8 cellular contexts compared by ENCODE assay signal in the genomic region with DNA sequence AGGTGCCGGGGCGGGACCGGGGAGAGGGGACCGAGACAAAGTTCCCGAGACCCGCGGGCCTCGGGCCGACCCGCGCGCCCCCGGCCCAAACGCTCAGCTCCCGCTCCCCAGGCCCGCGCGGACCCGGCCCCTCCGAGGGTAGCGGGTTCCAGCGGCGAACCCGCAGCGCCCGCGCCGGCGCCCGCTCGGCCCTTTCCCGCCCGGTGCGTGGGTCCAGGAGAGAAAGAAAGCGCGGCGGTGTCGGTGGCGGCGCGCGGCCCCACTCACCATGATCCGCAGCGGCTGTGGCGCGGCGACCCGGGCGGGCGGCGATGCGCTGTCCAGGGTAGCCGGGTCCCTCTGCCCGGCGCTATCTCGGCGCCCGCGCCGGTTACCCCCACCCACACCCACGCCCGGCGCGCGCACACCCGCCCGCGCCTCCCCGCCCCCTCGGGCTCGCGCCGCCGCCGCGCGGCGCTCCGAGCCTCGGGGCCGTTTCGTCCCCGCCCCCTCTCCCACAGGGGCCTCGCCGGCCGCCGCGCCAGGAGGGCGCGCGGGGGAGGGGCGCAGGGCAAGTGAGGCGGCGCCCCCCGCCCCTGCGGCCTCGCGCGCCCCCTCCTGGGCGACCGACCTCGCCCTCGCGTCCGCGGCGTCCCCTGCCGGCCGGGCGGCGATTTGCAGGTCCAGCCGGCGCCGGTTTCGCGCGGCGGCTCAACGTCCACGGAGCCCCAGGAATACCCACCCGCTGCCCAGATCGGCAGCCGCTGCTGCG. TPM values are rescaled to one million over a fixed set of nuclear protein-coding genes. Genes with fewer than 3 reads are reported as not detected.
A peak's percentile ranks its signal among the peaks of the same experiment; 100 is the strongest.
DNase-seq lines count a peak whose midpoint lies in the region; ATAC-seq, FAIRE-seq and TF ChIP-seq lines count a peak whose summit lies in the region.

A gene with protein sequence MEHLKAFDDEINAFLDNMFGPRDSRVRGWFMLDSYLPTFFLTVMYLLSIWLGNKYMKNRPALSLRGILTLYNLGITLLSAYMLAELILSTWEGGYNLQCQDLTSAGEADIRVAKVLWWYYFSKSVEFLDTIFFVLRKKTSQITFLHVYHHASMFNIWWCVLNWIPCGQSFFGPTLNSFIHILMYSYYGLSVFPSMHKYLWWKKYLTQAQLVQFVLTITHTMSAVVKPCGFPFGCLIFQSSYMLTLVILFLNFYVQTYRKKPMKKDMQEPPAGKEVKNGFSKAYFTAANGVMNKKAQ (minus strand): TSS at position 345 of the 751 bp plus-strand sequence. CDS start 75 bp downstream, at position 270.

- TF ChIP-seq CTCF in PC-3 (conservative IDR thresholded peaks at IDR 0.05; ENCODE audit: low read depth, low read length) (peak; percentile 71), breast epithelium (IDR thresholded peaks at IDR 0.05) (peak in 1 of 3 donors; percentile 70), kidney (IDR thresholded peaks at IDR 0.05; ENCODE audit: borderline replicate concordance, extremely low read depth, insufficient read depth) (peak; percentile 73)

- CTCF ChIA-PET in PC-3 (lab: Charles Lee), result interaction anchor here (0.6 kb wide), 1 partner anchor 568 kb away, joined by 3 read pairs; no protein-coding TSS in a partner anchor

- no peak for FAIRE-seq in kidney (lab: Jason Lieb, UNC)

- H3K4me3 ChIP-seq in PC-3 (ENCODE audit: low read length) (peak within 1 kb of the TSS; percentile 63), breast epithelium (peak within 1 kb of the TSS; percentile 51 to 78 (median 58)), kidney (ENCODE audit: low read length in 2 of 2) (peak within 1 kb of the TSS in 1 of 2 donors; percentile 44)

- H3K9me3 ChIP-seq in PC-3 (ENCODE audit: low read length) (no peaks in the 10 kb centered on the region), breast epithelium (no peaks in the 10 kb centered on the region), kidney (ENCODE audit: control insufficient read depth in 1 of 2, low read length in 2 of 2) (no peaks in the 10 kb centered on the region)

- intact Hi-C loops in PC-3 (cut with micrococcal nuclease), result no loop called here
- intact Hi-C loops in breast epithelium (cut with DNase I; ENCODE audit: low total_unique reads), result no loop called here
- intact Hi-C loops in kidney (cut with DNase I), result no loop called here

- H3K9me2 ChIP-seq in PC-3 (replicated peaks; ENCODE audit: low read length), result no peaks in the 10 kb centered on the region

- no peak for TF ChIP-seq POLR2A in breast epithelium (IDR thresholded peaks at IDR 0.05)

- POLR2A ChIA-PET in PC-3 (lab: Charles Lee; ENCODE audit: unreplicated experiment), result no interaction called here

- H3K4me2 ChIP-seq in PC-3 (ENCODE audit: low read length), result peak within 1 kb of the TSS; percentile 80

- H3K27me3 ChIP-seq in PC-3 (ENCODE audit: low read length), result peaks cover 35% of the 10 kb centered on the region
- H3K27me3 ChIP-seq in breast epithelium, result peaks cover 0 to 50% of the 10 kb centered on the region in 2 donors

- DNase-seq in D341Med (ENCODE audit: low spot score), result peak; percentile 96
- peak; percentile 48 for DNase-seq in PC-3
- DNase-seq in breast epithelium (ENCODE audit: low spot score in 2 of 2), result no peak
- no peak for DNase-seq in kidney
- DNase-seq in stimulated activated naive CD8-positive, alpha-beta T cell treated with anti-CD3 and anti-CD28 coated beads, Interleukin-15, Interleukin-2, amounts not matched to agents 100 U/mL and 50 U/mL, for 24 hours, result peak; percentile 47
- DNase-seq in SW480 (ENCODE audit: low spot score), result no peak

- no peaks in the 10 kb centered on the region for H3K79me2 ChIP-seq in PC-3 (ENCODE audit: low read length)

- no TSS peak for BruUV-seq in PC-3 (replicated peaks; lab: Mats Ljungman, UMichigan)

- H3F3A ChIP-seq in PC-3 (ENCODE audit: low read length, unreplicated experiment), result no peaks in the 10 kb centered on the region

- H2AFZ ChIP-seq in PC-3 (ENCODE audit: low read length), result peak within 1 kb of the TSS; percentile 63

- H3K4me1 ChIP-seq in PC-3 (ENCODE audit: insufficient read depth, low read length) (peaks cover 5% of the 10 kb centered on the region; the same call in 1 of the 2 replicates), breast epithelium (no peaks in the 10 kb centered on the region), kidney (ENCODE audit: control insufficient read depth in 1 of 2, insufficient read depth in 1 of 2, low read depth in 1 of 2, low read length in 2 of 2) (peaks cover 0 to 2% of the 10 kb centered on the region in 2 donors)

- no peak within 1 kb of the TSS for H3K9ac ChIP-seq in PC-3 (ENCODE audit: low read length)
- H3K9ac ChIP-seq in kidney (ENCODE audit: low read length in 2 of 2), result no peak within 1 kb of the TSS

- H4K20me1 ChIP-seq in PC-3 (ENCODE audit: low read length), result no peaks in the 10 kb centered on the region

- H3K27ac ChIP-seq in PC-3 (ENCODE audit: low read length), result no peak within 1 kb of the TSS
- peak within 1 kb of the TSS in 1 of 2 donors; percentile 26 for H3K27ac ChIP-seq in breast epithelium
- no peak within 1 kb of the TSS for H3K27ac ChIP-seq in kidney (ENCODE audit: low read depth in 2 of 2, low read length in 2 of 2)

- no peaks in the 10 kb centered on the region for H3K36me3 ChIP-seq in PC-3 (ENCODE audit: low read depth, low read length)
- H3K36me3 ChIP-seq in breast epithelium, result no peaks in the 10 kb centered on the region
- no peaks in the 10 kb centered on the region for H3K36me3 ChIP-seq in kidney (ENCODE audit: control insufficient read depth in 1 of 2, insufficient read depth in 2 of 2, low read length in 2 of 2)

- ATAC-seq in GM21576 (IDR thresholded peaks at IDR 0.05; ENCODE audit: unreplicated experiment) (peak; percentile 61), PC-3 (peak; percentile 87), GM21717 (IDR thresholded peaks at IDR 0.05; ENCODE audit: unreplicated experiment) (no peak)
- peak; percentile 63 for ATAC-seq in stimulated activated naive CD8-positive, alpha-beta T cell treated with anti-CD3 and anti-CD28 coated beads, Interleukin-15, Interleukin-2, amounts not matched to agents 100 U/mL and 50 U/mL, for 24 hours

RNA-seq across cellular contexts. Expression of the gene that starts here (rescaled TPM):
- total RNA-seq in PC-3 (2014; rRNA removed), result 0.91 and 1.8 TPM in 2 replicates
- 10 to 100 TPM in 1 of 3 donors, 1 to 10 TPM in 1, under 1 TPM in 1; 0.64 to 11.1 (median 2.6) TPM for total RNA-seq in breast epithelium
- 0.79 TPM for total RNA-seq in kidney
- polyA plus RNA-seq in kidney (ENCODE audit: insufficient read depth, low read depth, low replicate concordance), result not detected

Comparison
In these comparisons a context has a peak if more than half of its experiments do, and no peak if none do; other contexts are left out.
1. DNase-seq: peak in D341Med (single experiment), PC-3 (single experiment) and stimulated activated naive CD8-positive, alpha-beta T cell treated with anti-CD3 and anti-CD28 coated beads, Interleukin-15, Interleukin-2, amounts not matched to agents 100 U/mL and 50 U/mL, for 24 hours (single experiment); none in breast epithelium (0 of 2), kidney (single experiment) and SW480 (single experiment).